Comparison of ENCODE assay signal across 11 cellular contexts in the genomic region with DNA sequence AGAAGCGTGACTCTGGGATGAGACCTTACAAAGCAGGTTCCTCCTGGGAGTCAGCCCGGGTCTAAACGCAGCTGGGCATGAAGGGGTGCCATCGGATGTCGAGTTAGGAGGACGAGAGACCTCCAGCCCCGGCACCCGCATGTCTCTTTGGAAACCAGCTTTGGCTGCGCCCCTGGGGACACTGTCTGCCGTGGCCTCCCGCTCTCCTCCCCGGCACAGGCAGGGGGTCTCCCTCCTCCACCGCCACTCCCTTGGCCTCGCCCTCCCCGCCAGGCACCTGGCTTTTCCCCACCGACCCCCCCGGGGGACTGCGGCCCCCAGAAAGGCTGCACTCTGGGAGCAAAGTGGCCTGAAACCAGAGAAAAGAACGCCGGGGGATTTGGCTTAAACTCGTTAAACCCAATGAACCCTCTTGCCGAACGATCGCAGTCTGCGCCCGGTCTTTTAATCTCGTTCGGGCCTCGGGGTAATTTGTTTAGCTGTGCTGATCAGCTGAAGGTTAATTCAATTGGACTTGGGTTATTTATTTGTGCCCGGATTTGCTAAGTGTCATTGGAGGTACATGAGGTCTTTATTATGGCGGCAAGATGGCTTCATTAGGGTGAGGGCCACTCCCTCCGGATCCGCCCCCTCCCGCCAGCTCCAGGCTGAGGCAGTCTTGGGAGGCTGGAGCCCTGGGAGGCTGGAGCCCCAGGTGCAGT. TPM values are rescaled to one million over a fixed set of nuclear protein-coding genes. Genes with fewer than 3 reads are reported as not detected.
"Had no signal": no experiment of that assay in that cellular context is flagged by ENCODE, and none has a peak within 500 bp of the region (broad histone marks: within the 10 kb centered on the region; RNA-seq: fewer than 3 reads in every experiment).

No MANE protein-coding gene starts in this region.

- H3K4me3 Mint-ChIP-seq: activated CD4-positive, alpha-beta memory T cell treated with anti-CD3 and anti-CD28 coated beads for 36 hours; activated naive CD8-positive, alpha-beta T cell; activated T-cell treated with anti-CD3 and anti-CD28 coated beads, Interleukin-2, amount 50 U/mL, for 4 hours; dendritic cell treated with granulocyte-macrophage colony-stimulating factor and Interleukin-4, amounts not matched to agents 40 ng/mL and 50 ng/mL, for 4 days; effector memory CD8-positive, alpha-beta T cell had no signal

- H3K27ac Mint-ChIP-seq: activated CD4-positive, alpha-beta memory T cell treated with anti-CD3 and anti-CD28 coated beads for 36 hours; activated naive CD8-positive, alpha-beta T cell; dendritic cell treated with granulocyte-macrophage colony-stimulating factor and Interleukin-4, amounts not matched to agents 40 ng/mL and 50 ng/mL, for 4 days; effector memory CD8-positive, alpha-beta T cell had no signal

- H3K9me3 Mint-ChIP-seq: activated T-cell treated with anti-CD3 and anti-CD28 coated beads, Interleukin-2, amount 50 U/mL, for 4 hours; effector memory CD8-positive, alpha-beta T cell had no signal

- ATAC-seq: activated T-cell treated with anti-CD3 and anti-CD28 coated beads, Interleukin-2, amount 50 U/mL, for 4 hours; effector memory CD8-positive, alpha-beta T cell had no signal

- DNase-seq: activated CD4-positive, alpha-beta memory T cell treated with anti-CD3 and anti-CD28 coated beads for 36 hours; activated CD4-positive, alpha-beta T cell treated with anti-CD3 and anti-CD28 coated beads for 1 hour; activated effector memory CD4-positive, alpha-beta T cell treated with anti-CD3 and anti-CD28 coated beads, Interleukin-2, amount 50 U/mL, for 16 hours; activated T-cell treated with anti-CD3 and anti-CD28 coated beads, Interleukin-2, amount 50 U/mL, for 4 hours; amygdala; brain microvascular endothelial cell; effector memory CD8-positive, alpha-beta T cell; stimulated activated CD4-positive, alpha-beta T cell treated with anti-CD3 and anti-CD28 coated beads, Interleukin-4, amount 100 ng/mL, for 4 hours; stomach had no signal

- H3K36me3 Mint-ChIP-seq: activated CD4-positive, alpha-beta memory T cell treated with anti-CD3 and anti-CD28 coated beads for 36 hours had no signal

- H3K27me3 Mint-ChIP-seq: activated naive CD8-positive, alpha-beta T cell had no signal

RNA-seq across cellular contexts. Expression of a gene that starts 30.3 kb away (rescaled TPM):
- total RNA-seq: activated CD4-positive, alpha-beta memory T cell treated with anti-CD3 and anti-CD28 coated beads for 36 hours had no signal
